Comparison of ENCODE assay signal across 31 cellular contexts in genomic region chr13:90003566-90003965, GRCh38.
"Had no signal": no experiment of that assay in that cellular context is flagged by ENCODE, and none has a peak within 500 bp of the region (broad histone marks: within the 10 kb centered on the region; RNA-seq: fewer than 3 reads in every experiment).

No MANE protein-coding gene starts in this region.

- H3K27ac ChIP-seq: body of pancreas, epithelial cell of prostate, esophagus squamous epithelium, gastroesophageal sphincter, heart right ventricle, hepatocyte, WERI-Rb-1 had no signal

- H3K4me1 ChIP-seq: body of pancreas, esophagus squamous epithelium, gastroesophageal sphincter, heart right ventricle had no signal

- H3K27me3 ChIP-seq: body of pancreas, esophagus squamous epithelium, gastroesophageal sphincter, heart right ventricle, hepatocyte had no signal

- FAIRE-seq: colon, endothelial cell of umbilical vein, TTC549 had no signal

- H3K36me3 ChIP-seq: esophagus squamous epithelium, gastroesophageal sphincter, heart right ventricle, WERI-Rb-1 had no signal

- ATAC-seq: activated CD4-positive, CD25-positive, alpha-beta regulatory T cell treated with anti-CD3 and anti-CD28 coated beads, Interleukin-2, amount 50 U/mL, for 24 hours; activated CD8-positive, alpha-beta T cell treated with anti-CD3 and anti-CD28 coated beads for 36 hours; activated T-cell treated with anti-CD3 and anti-CD28 coated beads, Interleukin-2, amount 50 U/mL, for 4 hours; activated T-helper 17 cell treated with anti-CD3 and anti-CD28 coated beads, Interleukin-2, amount 50 U/mL, for 72 hours; body of pancreas; gastroesophageal sphincter; heart right ventricle had no signal

- H2AFZ ChIP-seq: hepatocyte had no signal

- DNase-seq: activated B cell treated with CpG ODN at 0.5 μM for 24 hours; activated CD4-positive, alpha-beta T cell treated with anti-CD3 and anti-CD28 coated beads for 48 hours; activated CD4-positive, alpha-beta T cell treated with anti-CD3 and anti-CD28 coated beads, Interleukin-2, amount 50 U/mL, for 1 hour; activated CD4-positive, alpha-beta T cell treated with anti-CD3 and anti-CD28 coated beads, Interleukin-2, amount 50 U/mL, for 48 hours; activated CD8-positive, alpha-beta memory T cell treated with anti-CD3 and anti-CD28 coated beads for 24 hours; activated CD8-positive, alpha-beta T cell treated with anti-CD3 and anti-CD28 coated beads for 36 hours; activated effector memory CD4-positive, alpha-beta T cell treated with Interleukin-2 at 50 U/mL for 16 hours; activated gamma-delta T cell treated with Interleukin-2 at 50 U/mL for 16 hours; activated naive CD4-positive, alpha-beta T cell treated with anti-CD3 and anti-CD28 coated beads, Interleukin-2, amount 50 U/mL, for 16 hours; activated naive CD4-positive, alpha-beta T cell treated with Interleukin-2 at 50 U/mL for 16 hours; activated T-cell treated with anti-CD3 and anti-CD28 coated beads, Interleukin-2, amount 50 U/mL, for 4 hours; amniotic stem cell; anterior cingulate cortex; body of pancreas; caudate nucleus; cortex of kidney; dermis blood vessel endothelial cell; effector CD8-positive, alpha-beta T cell; esophagus squamous epithelium; foreskin melanocyte; heart right ventricle; T-helper 2 cell; WERI-Rb-1 had no signal

- H3K79me2 ChIP-seq: hepatocyte had no signal

- H3K4me3 ChIP-seq: body of pancreas, esophagus squamous epithelium, gastroesophageal sphincter, heart right ventricle, hepatocyte had no signal

- H3K4me2 ChIP-seq: hepatocyte had no signal
